Comparison of ENCODE assay signal across 8 cellular contexts in genomic region chr10:79184141-79184625, GRCh38.
DNase-seq lines count a peak whose midpoint lies in the region; ATAC-seq, FAIRE-seq and TF ChIP-seq lines count a peak whose summit lies in the region.

No MANE protein-coding gene starts in this region.

- H3K27me3 ChIP-seq in K562 (ENCODE audit: control insufficient read depth in 2 of 2, insufficient read depth in 2 of 2, low read length in 2 of 2) = no peaks in the 10 kb centered on the region
- H3K27me3 ChIP-seq in kidney epithelial cell (ENCODE audit: control insufficient read depth, insufficient read depth, low read length) = no peaks in the 10 kb centered on the region

- peaks cover 23% of the 10 kb centered on the region; the same call in 2 of the 3 replicates for H3K79me2 ChIP-seq in K562 (ENCODE audit: control insufficient read depth, insufficient read depth, low read length)

- no peak for TF ChIP-seq POLR2A in K562 (conservative IDR thresholded peaks at IDR 0.05)

- peak overlapping the region in 1 of 2 experiments; percentile 74; a peak in 2 of 4 replicates for H3K9ac ChIP-seq in K562 (ENCODE audit: insufficient read depth in 1 of 2, low read depth in 2 of 2, low read length in 2 of 2)

- peak overlapping the region; percentile 74 for H3K4me3 Mint-ChIP-seq in type B pancreatic cell

- peak overlapping the region; percentile 91 for H3K27ac Mint-ChIP-seq in type B pancreatic cell

- no peaks in the 10 kb centered on the region for H3K9me3 Mint-ChIP-seq in type B pancreatic cell

- WGBS in K562 (ENCODE audit: insufficient coverage, low coverage, missing lambda C conversion rate) = 50% methylated on average over 7 of the region's 7 CpGs

- H3K9me3 ChIP-seq in K562 (replicated peaks; ENCODE audit: control insufficient read depth, insufficient read depth, low read depth, low read length) = no peaks in the 10 kb centered on the region

- intact Hi-C loops in K562 (cut with micrococcal nuclease) = no loop called here
- intact Hi-C loops in posterior vena cava (cut with DNase I) = loop anchor here in 1 of 2 donors (10.0 kb wide), 1 partner anchor 879 kb away; no protein-coding TSS in a partner anchor

- no peak for TF ChIP-seq EP300 in K562 (IDR thresholded peaks at IDR 0.05; ENCODE audit: low read length)

- BruUV-seq in K562 (replicated peaks; lab: Mats Ljungman, UMichigan) = no TSS peak

- H3K4me3 ChIP-seq in K562 (no peak overlapping the region), kidney epithelial cell (ENCODE audit: low read depth, low read length) (no peak overlapping the region)

- FAIRE-seq in K562 (lab: Jason Lieb, UNC) = no peak

- H3K4me1 Mint-ChIP-seq in type B pancreatic cell (ENCODE audit: unreplicated experiment) = peaks cover 71% of the 10 kb centered on the region

- TF ChIP-seq CTCF in K562 (IDR thresholded peaks at IDR 0.05 in 2 of 3, conservative IDR thresholded peaks at IDR 0.05 in 1 of 3; ENCODE audit: insufficient read depth in 2 of 3, low read depth in 1 of 3, low read length in 3 of 3) = no peak
- no peak for TF ChIP-seq CTCF in kidney epithelial cell (IDR thresholded peaks at IDR 0.05; ENCODE audit: insufficient read depth, low read length, poor library complexity, severe bottlenecking)
- no peak for TF ChIP-seq CTCF in type B pancreatic cell (conservative IDR thresholded peaks at IDR 0.05)

- DNase-seq in DMS79 treated with DMSO at 0.1 percent for 48 hours (lab: John Stamatoyannopoulos, UW) (peak; percentile 3), DMS79 (lab: John Stamatoyannopoulos, UW) (no peak), K562 (ENCODE audit: extremely low read depth in 1 of 4, low spot score in 3 of 4) (no peak), kidney epithelial cell (ENCODE audit: low read depth) (peak; percentile 89), type B pancreatic cell (ENCODE audit: extremely low spot score, unreplicated experiment) (no peak), posterior vena cava (ENCODE audit: low spot score) (no peak)
- no peak for DNase-seq in stimulated activated CD4-positive, alpha-beta T cell treated with anti-CD3 and anti-CD28 coated beads, Interleukin-2, amount 100 ng/mL, for 48 hours

- H3K27ac ChIP-seq in K562 (ENCODE audit: extremely low read depth, low read depth, low read length) = no peak overlapping the region

- H2AFZ ChIP-seq in K562 (ENCODE audit: low read depth, low read length) = no peak overlapping the region

- H3K36me3 ChIP-seq in K562 (ENCODE audit: control insufficient read depth, insufficient read depth, low read length) = peaks cover 41% of the 10 kb centered on the region
- no peaks in the 10 kb centered on the region for H3K36me3 ChIP-seq in kidney epithelial cell (ENCODE audit: control insufficient read depth, insufficient read depth, low read length)

- H4K20me1 ChIP-seq in K562 (replicated peaks; ENCODE audit: control insufficient read depth, insufficient read depth, low read length) = no peaks in the 10 kb centered on the region

- no peak overlapping the region for H3K4me2 ChIP-seq in K562 (ENCODE audit: insufficient read depth, low read length)

- ATAC-seq in K562 (0 out of 3 replicates have a peak, but pooled peaks have one; percentile 3), GM18873 (IDR thresholded peaks at IDR 0.05; ENCODE audit: low FRiP score, unreplicated experiment) (no peak)

- H3K4me1 ChIP-seq in K562 (replicated peaks in 1 of 2; ENCODE audit: control insufficient read depth in 2 of 2, insufficient read depth in 2 of 2, low read length in 2 of 2) = peaks cover 89 to 96% of the 10 kb centered on the region in 2 experiments

- H3K9me1 ChIP-seq in K562 (ENCODE audit: control insufficient read depth, insufficient read depth, low read length) = no peaks in the 10 kb centered on the region

- peaks cover 7% of the 10 kb centered on the region for H3K36me3 Mint-ChIP-seq in type B pancreatic cell

- in situ Hi-C loops in K562 (cut with MboI) = loop anchor here (25.0 kb wide), 2 partner anchors 97 to 1147 kb away; partner anchors contain the start of genes POLR3A and RPS24

- CTCF ChIA-PET in K562 (lab: Yijun Ruan, JAX; ENCODE audit: low intra/inter-chr PET ratio) = no interaction called here

- no peaks in the 10 kb centered on the region for H3K27me3 Mint-ChIP-seq in type B pancreatic cell

- TF ChIP-seq RAD21 in K562 (CRISPR knock-in tag; conservative IDR thresholded peaks at IDR 0.05 in 1 of 2, IDR thresholded peaks at IDR 0.05 in 1 of 2) = no peak

- POLR2A ChIA-PET in K562 (lab: Yijun Ruan, JAX) = interaction anchor here (0.6 to 2.2 kb wide), 4 partner anchors 12 to 871 kb away, joined by 3 to 7 read pairs (median 4); no protein-coding TSS in a partner anchor

TF ChIP-seq in K562, 482 proteins besides CTCF, POLR2A, EP300 and RAD21 (continues in another document):
- TF ChIP-seq SMAD4 (CRISPR knock-in tag; conservative IDR thresholded peaks at IDR 0.05) = 0 out of 2 replicates have a peak, but pooled peaks have one; percentile 21
- no peak for TF ChIP-seq GTF3C2 (IDR thresholded peaks at IDR 0.05; ENCODE audit: borderline replicate concordance, extremely low read depth, insufficient read length)
- TF ChIP-seq ID3 (CRISPR knock-in tag; IDR thresholded peaks at IDR 0.05) = no peak
- no peak for TF ChIP-seq ID3 (tag; IDR thresholded peaks at IDR 0.05)
- TF ChIP-seq CXXC5 (CRISPR knock-in tag; IDR thresholded peaks at IDR 0.05) = no peak
- no peak for TF ChIP-seq ZFPM2 (CRISPR knock-in tag; IDR thresholded peaks at IDR 0.05)
- TF ChIP-seq EGR1 (conservative IDR thresholded peaks at IDR 0.05) = peak; percentile 26; the same call in 1 of the 2 replicates
- TF ChIP-seq, protein P1, sequence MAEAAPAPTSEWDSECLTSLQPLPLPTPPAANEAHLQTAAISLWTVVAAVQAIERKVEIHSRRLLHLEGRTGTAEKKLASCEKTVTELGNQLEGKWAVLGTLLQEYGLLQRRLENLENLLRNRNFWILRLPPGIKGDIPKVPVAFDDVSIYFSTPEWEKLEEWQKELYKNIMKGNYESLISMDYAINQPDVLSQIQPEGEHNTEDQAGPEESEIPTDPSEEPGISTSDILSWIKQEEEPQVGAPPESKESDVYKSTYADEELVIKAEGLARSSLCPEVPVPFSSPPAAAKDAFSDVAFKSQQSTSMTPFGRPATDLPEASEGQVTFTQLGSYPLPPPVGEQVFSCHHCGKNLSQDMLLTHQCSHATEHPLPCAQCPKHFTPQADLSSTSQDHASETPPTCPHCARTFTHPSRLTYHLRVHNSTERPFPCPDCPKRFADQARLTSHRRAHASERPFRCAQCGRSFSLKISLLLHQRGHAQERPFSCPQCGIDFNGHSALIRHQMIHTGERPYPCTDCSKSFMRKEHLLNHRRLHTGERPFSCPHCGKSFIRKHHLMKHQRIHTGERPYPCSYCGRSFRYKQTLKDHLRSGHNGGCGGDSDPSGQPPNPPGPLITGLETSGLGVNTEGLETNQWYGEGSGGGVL (CRISPR knock-in tag; IDR thresholded peaks at IDR 0.05) = no peak
- no peak for TF ChIP-seq IRF9 (tag; IDR thresholded peaks at IDR 0.05)
- TF ChIP-seq MLLT1 (IDR thresholded peaks at IDR 0.05) = no peak
- TF ChIP-seq MTA2 (IDR thresholded peaks at IDR 0.05; ENCODE audit: low read depth) = no peak
- TF ChIP-seq RBM22 (IDR thresholded peaks at IDR 0.05; ENCODE audit: low read depth, low read length, poor library complexity, severe bottlenecking) = no peak
- no peak for TF ChIP-seq ZFP30 (CRISPR knock-in tag; IDR thresholded peaks at IDR 0.05; ENCODE audit: borderline replicate concordance)

Comparison
In these comparisons a context has a peak if more than half of its experiments do, and no peak if none do; other contexts are left out.
1. DNase-seq: peak in DMS79 treated with DMSO at 0.1 percent for 48 hours (single experiment) and kidney epithelial cell (single experiment); none in DMS79 (single experiment), K562 (0 of 4), type B pancreatic cell (single experiment), stimulated activated CD4-positive, alpha-beta T cell treated with anti-CD3 and anti-CD28 coated beads, Interleukin-2, amount 100 ng/mL, for 48 hours (0 of 2) and posterior vena cava (single experiment).